ENCODE assay signal across 33 cellular contexts in the genomic region with DNA sequence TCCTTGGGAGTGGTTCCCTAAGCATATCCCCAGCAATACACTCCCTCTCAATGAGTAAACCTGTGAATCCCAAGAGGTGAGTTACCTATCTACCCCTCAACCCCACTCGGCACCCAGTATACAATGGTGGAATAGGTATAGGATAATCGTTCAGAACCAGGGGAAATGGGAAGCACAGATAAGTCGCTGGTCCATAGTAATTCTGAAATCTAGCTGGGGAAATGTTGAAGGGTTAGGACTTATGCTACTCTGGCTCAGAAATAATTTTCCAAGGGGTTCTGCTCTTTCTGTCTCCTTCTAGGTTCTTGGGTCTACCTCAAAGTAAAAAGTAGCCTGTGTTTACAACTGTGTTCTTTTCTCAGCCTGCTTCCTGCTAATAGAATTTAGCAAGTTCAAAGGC.
DNase-seq lines count a peak whose midpoint lies in the region; ATAC-seq, FAIRE-seq and TF ChIP-seq lines count a peak whose summit lies in the region.
"Had no signal": no experiment of that assay in that cellular context is flagged by ENCODE, and none has a peak within 500 bp of the region (broad histone marks: within the 10 kb centered on the region; RNA-seq: fewer than 3 reads in every experiment).

No MANE protein-coding gene starts in this region.

- POLR2A ChIA-PET in K562 (lab: Yijun Ruan, JAX): interaction anchor here (1.0 kb wide), 1 partner anchor 14 kb away, joined by 3 read pairs; no protein-coding TSS in a partner anchor

- H3K27ac Mint-ChIP-seq in type B pancreatic cell: no peak overlapping the region
- H3K27ac Mint-ChIP-seq in stimulated activated memory B cell treated with anti-CD40 and anti-IgM and Interleukin-4, amounts not matched to agents 10 μg/mL and 1 μg/mL and 100 μg/mL, for 72 hours: no peak overlapping the region
- H3K27ac Mint-ChIP-seq: B cell; CD14-positive monocyte; CD4-positive, alpha-beta memory T cell; CD4-positive, alpha-beta T cell; CD4-positive, CD25-positive, alpha-beta regulatory T cell; CD8-positive, alpha-beta memory T cell; CD8-positive, alpha-beta T cell had no signal

- TF ChIP-seq CTCF in RWPE2 (IDR thresholded peaks at IDR 0.05; ENCODE audit: poor library complexity, severe bottlenecking) (no peak), K562 (IDR thresholded peaks at IDR 0.05 in 2 of 3, conservative IDR thresholded peaks at IDR 0.05 in 1 of 3; ENCODE audit: insufficient read depth in 2 of 3, low read depth in 1 of 3, low read length in 3 of 3) (no peak), type B pancreatic cell (conservative IDR thresholded peaks at IDR 0.05) (no peak), ovary (IDR thresholded peaks at IDR 0.05) (no peak)

- H3K36me3 Mint-ChIP-seq in type B pancreatic cell: no peaks in the 10 kb centered on the region
- peaks cover 28% of the 10 kb centered on the region for H3K36me3 Mint-ChIP-seq in stimulated activated memory B cell treated with anti-CD40 and anti-IgM and Interleukin-4, amounts not matched to agents 10 μg/mL and 1 μg/mL and 100 μg/mL, for 72 hours
- H3K36me3 Mint-ChIP-seq: CD14-positive monocyte had no signal

- no peak overlapping the region for H3K4me3 Mint-ChIP-seq in type B pancreatic cell
- H3K4me3 Mint-ChIP-seq in stimulated activated memory B cell treated with anti-CD40 and anti-IgM and Interleukin-4, amounts not matched to agents 10 μg/mL and 1 μg/mL and 100 μg/mL, for 72 hours: no peak overlapping the region
- H3K4me3 Mint-ChIP-seq: B cell; CD14-positive monocyte; CD4-positive, alpha-beta memory T cell; CD4-positive, alpha-beta T cell; CD4-positive, CD25-positive, alpha-beta regulatory T cell; CD8-positive, alpha-beta memory T cell; CD8-positive, alpha-beta T cell had no signal

- no peaks in the 10 kb centered on the region for H3K9me3 ChIP-seq in RWPE2 (ENCODE audit: severe bottlenecking)
- no peaks in the 10 kb centered on the region for H3K9me3 ChIP-seq in K562 (replicated peaks; ENCODE audit: control insufficient read depth, insufficient read depth, low read depth, low read length)
- H3K9me3 ChIP-seq in ovary: peaks cover 0 to 3% of the 10 kb centered on the region in 2 donors

- CTCF ChIA-PET in K562 (lab: Yijun Ruan, JAX; ENCODE audit: low intra/inter-chr PET ratio): no interaction called here

- H3K27me3 ChIP-seq in RWPE2 (ENCODE audit: insufficient read depth, poor library complexity, severe bottlenecking): no peaks in the 10 kb centered on the region
- H3K27me3 ChIP-seq in K562 (ENCODE audit: control insufficient read depth in 2 of 2, insufficient read depth in 2 of 2, low read length in 2 of 2): peaks cover 11 to 24% of the 10 kb centered on the region in 2 experiments
- H3K27me3 ChIP-seq in ovary: no peaks in the 10 kb centered on the region
- H3K27me3 ChIP-seq: BE2C; BLaER1; BLaER1 treated with 17β-estradiol and CSF1 and Interleukin-3, amounts not matched to agents 10 nM and 100 nM had no signal

- H3K27me3 Mint-ChIP-seq in type B pancreatic cell: peaks cover 15% of the 10 kb centered on the region
- H3K27me3 Mint-ChIP-seq in stimulated activated memory B cell treated with anti-CD40 and anti-IgM and Interleukin-4, amounts not matched to agents 10 μg/mL and 1 μg/mL and 100 μg/mL, for 72 hours: peaks cover 18% of the 10 kb centered on the region

- TF ChIP-seq POLR2A in K562 (conservative IDR thresholded peaks at IDR 0.05) (no peak), ovary (IDR thresholded peaks at IDR 0.05) (no peak)

- H3K9ac ChIP-seq in K562 (ENCODE audit: insufficient read depth in 1 of 2, low read depth in 2 of 2, low read length in 2 of 2): no peak overlapping the region
- H3K9ac ChIP-seq: BLaER1; BLaER1 treated with 17β-estradiol and CSF1 and Interleukin-3, amounts not matched to agents 10 nM and 100 nM had no signal

- no peaks in the 10 kb centered on the region for H3K9me1 ChIP-seq in K562 (ENCODE audit: control insufficient read depth, insufficient read depth, low read length)

- H2AFZ ChIP-seq in K562 (ENCODE audit: low read depth, low read length): no peak overlapping the region

- H3K4me3 ChIP-seq in RWPE2 (ENCODE audit: severe bottlenecking) (no peak overlapping the region), K562 (no peak overlapping the region), ovary (no peak overlapping the region)
- H3K4me3 ChIP-seq: A549; BLaER1; BLaER1 treated with 17β-estradiol and CSF1 and Interleukin-3, amounts not matched to agents 10 nM and 100 nM had no signal

- H3K9me3 Mint-ChIP-seq in type B pancreatic cell: peaks cover 27% of the 10 kb centered on the region
- peaks cover 6% of the 10 kb centered on the region for H3K9me3 Mint-ChIP-seq in stimulated activated memory B cell treated with anti-CD40 and anti-IgM and Interleukin-4, amounts not matched to agents 10 μg/mL and 1 μg/mL and 100 μg/mL, for 72 hours

- no peak for DNase-seq in HTR-8/SVneo (ENCODE audit: insufficient read length, low spot score)
- DNase-seq in RWPE2 (ENCODE audit: low spot score): peak; percentile 17
- no peak for DNase-seq in K562 (ENCODE audit: extremely low read depth in 1 of 4, low spot score in 3 of 4)
- peak; percentile 22 for DNase-seq in type B pancreatic cell (ENCODE audit: extremely low spot score, unreplicated experiment)
- DNase-seq in ovary: no peak
- no peak for DNase-seq in DMS153 (lab: John Stamatoyannopoulos, UW)
- no peak for DNase-seq in activated naive CD4-positive, alpha-beta T cell (lab: John Stamatoyannopoulos, UW)
- DNase-seq: 8988T; ACHN; AML-193; BE2C; Caco-2; Calu3; CD4-positive, alpha-beta memory T cell; CD4-positive, alpha-beta T cell; CD4-positive, CD25-positive, alpha-beta regulatory T cell; CD8-positive, alpha-beta memory T cell; CD8-positive, alpha-beta T cell; COR-L47; DMS 273 treated with DMSO at 0.1 percent for 48 hours; DMS53; DND-41; EL had no signal

- intact Hi-C loops in K562 (cut with micrococcal nuclease): no loop called here
- intact Hi-C loops in ovary (cut with DNase I): no loop called here

- no peaks in the 10 kb centered on the region for H4K20me1 ChIP-seq in K562 (replicated peaks; ENCODE audit: control insufficient read depth, insufficient read depth, low read length)
- H4K20me1 ChIP-seq: BLaER1; BLaER1 treated with 17β-estradiol and CSF1 and Interleukin-3, amounts not matched to agents 10 nM and 100 nM had no signal

- H3K79me2 ChIP-seq in K562 (ENCODE audit: control insufficient read depth, insufficient read depth, low read length): no peaks in the 10 kb centered on the region

- TF ChIP-seq RAD21 in K562 (CRISPR knock-in tag; conservative IDR thresholded peaks at IDR 0.05 in 1 of 2, IDR thresholded peaks at IDR 0.05 in 1 of 2): no peak

- H3K27ac ChIP-seq in RWPE2 (ENCODE audit: poor library complexity, severe bottlenecking): no peak overlapping the region
- H3K27ac ChIP-seq in K562 (ENCODE audit: extremely low read depth, low read depth, low read length): no peak overlapping the region
- no peak overlapping the region for H3K27ac ChIP-seq in ovary
- H3K27ac ChIP-seq: 22Rv1; A549; BLaER1; BLaER1 treated with 17β-estradiol and CSF1 and Interleukin-3, amounts not matched to agents 10 nM and 100 nM; C4-2B had no signal

- ATAC-seq in RWPE2 (ENCODE audit: low read depth): no peak
- ATAC-seq in K562: no peak
- ATAC-seq in stimulated activated memory B cell treated with anti-CD40 and anti-IgM and Interleukin-4, amounts not matched to agents 10 μg/mL and 1 μg/mL and 100 μg/mL, for 72 hours: no peak
- ATAC-seq: A549; CD8-positive, alpha-beta T cell had no signal

- no peaks in the 10 kb centered on the region for H3K4me1 Mint-ChIP-seq in type B pancreatic cell (ENCODE audit: unreplicated experiment)
- no peaks in the 10 kb centered on the region for H3K4me1 Mint-ChIP-seq in stimulated activated memory B cell treated with anti-CD40 and anti-IgM and Interleukin-4, amounts not matched to agents 10 μg/mL and 1 μg/mL and 100 μg/mL, for 72 hours
- H3K4me1 Mint-ChIP-seq: B cell; CD14-positive monocyte; CD4-positive, alpha-beta memory T cell; CD4-positive, CD25-positive, alpha-beta regulatory T cell; CD8-positive, alpha-beta memory T cell had no signal

- WGBS in K562 (ENCODE audit: insufficient coverage, low coverage, missing lambda C conversion rate): 2% methylated on average over 3 of the region's 3 CpGs
- WGBS in ovary, 3 donors: 90 to 94% (median 92%) methylated on average over 3 of the region's 3 CpGs

- peak; percentile 55 for FAIRE-seq in HTR-8/SVneo (lab: Jason Lieb, UNC)
- no peak for FAIRE-seq in K562 (lab: Jason Lieb, UNC)
- FAIRE-seq: A204.1, D721Med had no signal

- H3K4me2 ChIP-seq in K562 (ENCODE audit: insufficient read depth, low read length): no peak overlapping the region
- H3K4me2 ChIP-seq: A549; BLaER1; BLaER1 treated with 17β-estradiol and CSF1 and Interleukin-3, amounts not matched to agents 10 nM and 100 nM had no signal

- H3K4me1 ChIP-seq in RWPE2 (ENCODE audit: insufficient read depth, poor library complexity, severe bottlenecking): no peaks in the 10 kb centered on the region
- no peaks in the 10 kb centered on the region for H3K4me1 ChIP-seq in K562 (replicated peaks in 1 of 2; ENCODE audit: control insufficient read depth in 2 of 2, insufficient read depth in 2 of 2, low read length in 2 of 2)
- no peaks in the 10 kb centered on the region for H3K4me1 ChIP-seq in ovary (ENCODE audit: insufficient read depth)
- H3K4me1 ChIP-seq: A549; BE2C; BLaER1; BLaER1 treated with 17β-estradiol and CSF1 and Interleukin-3, amounts not matched to agents 10 nM and 100 nM; Caco-2 had no signal

- H3K36me3 ChIP-seq in RWPE2 (ENCODE audit: low read depth) (no peaks in the 10 kb centered on the region), K562 (ENCODE audit: control insufficient read depth, insufficient read depth, low read length) (no peaks in the 10 kb centered on the region), ovary (no peaks in the 10 kb centered on the region)
- H3K36me3 ChIP-seq: BE2C, BLaER1 had no signal

- no TSS peak for BruUV-seq in K562 (replicated peaks; lab: Mats Ljungman, UMichigan)

- in situ Hi-C loops in K562 (cut with MboI): no loop called here

- TF ChIP-seq EP300 in K562 (IDR thresholded peaks at IDR 0.05; ENCODE audit: low read length) (no peak), ovary (IDR thresholded peaks at IDR 0.05) (no peak)

TF ChIP-seq in K562, 482 proteins besides CTCF, POLR2A, EP300 and RAD21:
- TF ChIP-seq ZNF174 (CRISPR knock-in tag; IDR thresholded peaks at IDR 0.05): no peak
- peak; percentile 98 for TF ChIP-seq ZNF584 (CRISPR knock-in tag; IDR thresholded peaks at IDR 0.05; ENCODE audit: low read depth)

Comparison
In these comparisons a context has a peak if more than half of its experiments do, and no peak if none do; other contexts are left out.
1. DNase-seq: peak in RWPE2 (single experiment) and type B pancreatic cell (single experiment); none in HTR-8/SVneo (single experiment), K562 (0 of 4), ovary (0 of 5), DMS153 (single experiment) and activated naive CD4-positive, alpha-beta T cell (0 of 4).